Comparison of ENCODE assay signal across 8 cellular contexts in the genomic region with DNA sequence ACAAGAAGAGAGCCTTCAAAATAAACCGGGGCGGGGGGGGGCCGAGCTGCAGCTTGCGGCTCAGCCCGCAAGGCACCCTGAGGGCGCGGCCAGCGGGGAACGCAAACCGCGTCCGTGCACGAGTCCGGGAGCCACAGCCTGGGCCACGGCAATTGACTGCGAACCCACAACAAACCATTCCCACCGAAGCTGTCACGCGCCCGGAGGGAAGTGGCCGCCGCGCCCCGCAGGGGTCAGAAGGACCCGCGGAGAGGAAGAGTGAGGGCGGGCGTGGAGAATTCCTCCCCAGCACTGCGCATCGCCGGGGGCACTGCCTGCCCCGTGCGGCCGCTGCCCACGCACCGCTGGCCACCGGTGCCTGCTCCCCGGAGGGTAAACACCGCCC. TPM values are rescaled to one million over a fixed set of nuclear protein-coding genes. Genes with fewer than 3 reads are reported as not detected.
A peak's percentile ranks its signal among the peaks of the same experiment; 100 is the strongest.
DNase-seq lines count a peak whose midpoint lies in the region; ATAC-seq and TF ChIP-seq lines count a peak whose summit lies in the region.

No MANE protein-coding gene starts in this region.

- H3K27me3 ChIP-seq in esophagus muscularis mucosa (no peaks in the 10 kb centered on the region), Karpas-422 (ENCODE audit: low read length) (no peaks in the 10 kb centered on the region)

- H2AFZ ChIP-seq in Karpas-422 (ENCODE audit: low read length), result no peak overlapping the region

- no peaks in the 10 kb centered on the region for H4K20me1 ChIP-seq in Karpas-422 (ENCODE audit: insufficient read depth, low read depth, low read length)

- H3K27ac ChIP-seq in esophagus muscularis mucosa (replicated peaks in 1 of 4) (peak overlapping the region; percentile 92 to 99 (median 98)), Karpas-422 (ENCODE audit: low read length) (no peak overlapping the region)

- TF ChIP-seq POLR2A in esophagus muscularis mucosa (IDR thresholded peaks at IDR 0.05; ENCODE audit: low read depth), result no peak

- POLR2A ChIA-PET in GM10248 (lab: Yijun Ruan, JAX), result no interaction called here

- WGBS in esophagus muscularis mucosa, result 1% methylated on average over 24 of the region's 39 CpGs

- peaks cover 45 to 48% of the 10 kb centered on the region in 2 donors for H3K4me1 Mint-ChIP-seq in natural killer cell treated with Interleukin-12 subunit alpha and Interleukin-12 subunit beta and Interleukin-15 and Interleukin-18, amount 100 ng/mL, for 72 hours (ENCODE audit: low read depth in 2 of 2)

- H3K9me3 Mint-ChIP-seq in natural killer cell treated with Interleukin-12 subunit alpha and Interleukin-12 subunit beta and Interleukin-15 and Interleukin-18, amount 100 ng/mL, for 72 hours, result no peaks in the 10 kb centered on the region

- H3K4me1 ChIP-seq in esophagus muscularis mucosa (peaks cover 13 to 56% (median 52%) of the 10 kb centered on the region in 4 donors), Karpas-422 (ENCODE audit: low read length) (no peaks in the 10 kb centered on the region)

- no peaks in the 10 kb centered on the region for H3K36me3 ChIP-seq in esophagus muscularis mucosa
- H3K36me3 ChIP-seq in Karpas-422 (ENCODE audit: insufficient read depth, low read length), result no peaks in the 10 kb centered on the region

- TF ChIP-seq CTCF in GM10248 (IDR thresholded peaks at IDR 0.05; ENCODE audit: control extremely low read depth, extremely low read depth, low read depth, missing control alignments) (no peak), esophagus muscularis mucosa (IDR thresholded peaks at IDR 0.05) (no peak)

- no peaks in the 10 kb centered on the region for H3K79me2 ChIP-seq in Karpas-422 (ENCODE audit: low read length)

- H3K4me3 ChIP-seq in esophagus muscularis mucosa, result peak overlapping the region; percentile 72 to 88 (median 83)
- H3K4me3 ChIP-seq in Karpas-422 (ENCODE audit: low read length), result no peak overlapping the region

- H3K36me3 Mint-ChIP-seq in natural killer cell treated with Interleukin-12 subunit alpha and Interleukin-12 subunit beta and Interleukin-15 and Interleukin-18, amount 100 ng/mL, for 72 hours, result peaks cover 4% of the 10 kb centered on the region

- DNase-seq in GM10248 (ENCODE audit: extremely low spot score), result peak; percentile 26
- peak; percentile 16 to 30 for DNase-seq in activated CD4-positive, alpha-beta T cell treated with anti-CD3 and anti-CD28 coated beads, Interleukin-2, amount 50 U/mL, for 48 hours
- no peak for DNase-seq in esophagus muscularis mucosa (ENCODE audit: extremely low spot score)
- DNase-seq in natural killer cell treated with Interleukin-12 subunit alpha and Interleukin-12 subunit beta and Interleukin-15 and Interleukin-18, amount 100 ng/mL, for 72 hours (ENCODE audit: low spot score), result peak; percentile 65
- no peak for DNase-seq in ureter (ENCODE audit: low spot score)
- DNase-seq in SIG-M5 (lab: John Stamatoyannopoulos, UW), result no peak
- no peak for DNase-seq in Karpas-422

- no peak overlapping the region for H3K4me2 ChIP-seq in Karpas-422 (ENCODE audit: low read depth, low read length, poor library complexity, severe bottlenecking)

- intact Hi-C loops in esophagus muscularis mucosa (cut with DNase I), result loop anchor here (5.0 kb wide), 1 partner anchor 153 kb away; no protein-coding TSS in a partner anchor

- H3K27ac Mint-ChIP-seq in natural killer cell treated with Interleukin-12 subunit alpha and Interleukin-12 subunit beta and Interleukin-15 and Interleukin-18, amount 100 ng/mL, for 72 hours, result peak overlapping the region; percentile 86 to 93

- H3K9me2 ChIP-seq in Karpas-422 (replicated peaks; ENCODE audit: insufficient read depth, low read length), result no peaks in the 10 kb centered on the region

- peak overlapping the region; percentile 100 for H3K4me3 Mint-ChIP-seq in natural killer cell treated with Interleukin-12 subunit alpha and Interleukin-12 subunit beta and Interleukin-15 and Interleukin-18, amount 100 ng/mL, for 72 hours

- H3K9me3 ChIP-seq in esophagus muscularis mucosa (no peaks in the 10 kb centered on the region), Karpas-422 (ENCODE audit: low read length) (no peaks in the 10 kb centered on the region)

- TF ChIP-seq EP300 in esophagus muscularis mucosa (IDR thresholded peaks at IDR 0.05), result no peak

- CTCF ChIA-PET in GM10248 (lab: Yijun Ruan, JAX), result interaction anchor here (0.6 to 4.8 kb wide), 12 partner anchors 13 to 384 kb away, joined by 3 to 70 read pairs (median 4); no protein-coding TSS in a partner anchor

- no peak overlapping the region for H3K9ac ChIP-seq in Karpas-422 (ENCODE audit: low read length)

- no peaks in the 10 kb centered on the region for H3K27me3 Mint-ChIP-seq in natural killer cell treated with Interleukin-12 subunit alpha and Interleukin-12 subunit beta and Interleukin-15 and Interleukin-18, amount 100 ng/mL, for 72 hours

- peak; percentile 6 for ATAC-seq in HG02970 (IDR thresholded peaks at IDR 0.05; ENCODE audit: low FRiP score, unreplicated experiment)
- peak; percentile 55 to 63 for ATAC-seq in natural killer cell treated with Interleukin-12 subunit alpha and Interleukin-12 subunit beta and Interleukin-15 and Interleukin-18, amount 100 ng/mL, for 72 hours

RNA-seq across cellular contexts. Expression of gene TGFBR3, which starts 0.6 kb away (rescaled TPM):
- total RNA-seq in esophagus muscularis mucosa, result 100 to 1,000 TPM; 176 to 262 (median 188) TPM
- 100 to 1,000 TPM in 1 of 2 donors, 10 to 100 TPM in 1; 67.6 to 157 TPM for total RNA-seq in natural killer cell treated with Interleukin-12 subunit alpha and Interleukin-12 subunit beta and Interleukin-15 and Interleukin-18, amount 100 ng/mL, for 72 hours
- 102 TPM for total RNA-seq in ureter
- not detected in 2 replicates for total RNA-seq in Karpas-422 (2014; rRNA removed; shearing (Covaris generic); ENCODE audit: low replicate concordance)

Comparison
In these comparisons a context has a peak if more than half of its experiments do, and no peak if none do; other contexts are left out.
1. DNase-seq: peak in GM10248 (single experiment), activated CD4-positive, alpha-beta T cell treated with anti-CD3 and anti-CD28 coated beads, Interleukin-2, amount 50 U/mL, for 48 hours (2 of 2) and natural killer cell treated with Interleukin-12 subunit alpha and Interleukin-12 subunit beta and Interleukin-15 and Interleukin-18, amount 100 ng/mL, for 72 hours (single experiment); none in esophagus muscularis mucosa (single experiment), ureter (single experiment), SIG-M5 (single experiment) and Karpas-422 (single experiment).
2. RNA of gene TGFBR3, which starts 0.6 kb away (total RNA-seq): 176 to 262 TPM in esophagus muscularis mucosa, 67.6 to 157 TPM in natural killer cell treated with Interleukin-12 subunit alpha and Interleukin-12 subunit beta and Interleukin-15 and Interleukin-18, amount 100 ng/mL, for 72 hours and 102 TPM in ureter (single experiment); not detected in Karpas-422; every median in the first group is over 10 times any median in the second.